ENCODE assay signal across 1 cellular context in the genomic region with DNA sequence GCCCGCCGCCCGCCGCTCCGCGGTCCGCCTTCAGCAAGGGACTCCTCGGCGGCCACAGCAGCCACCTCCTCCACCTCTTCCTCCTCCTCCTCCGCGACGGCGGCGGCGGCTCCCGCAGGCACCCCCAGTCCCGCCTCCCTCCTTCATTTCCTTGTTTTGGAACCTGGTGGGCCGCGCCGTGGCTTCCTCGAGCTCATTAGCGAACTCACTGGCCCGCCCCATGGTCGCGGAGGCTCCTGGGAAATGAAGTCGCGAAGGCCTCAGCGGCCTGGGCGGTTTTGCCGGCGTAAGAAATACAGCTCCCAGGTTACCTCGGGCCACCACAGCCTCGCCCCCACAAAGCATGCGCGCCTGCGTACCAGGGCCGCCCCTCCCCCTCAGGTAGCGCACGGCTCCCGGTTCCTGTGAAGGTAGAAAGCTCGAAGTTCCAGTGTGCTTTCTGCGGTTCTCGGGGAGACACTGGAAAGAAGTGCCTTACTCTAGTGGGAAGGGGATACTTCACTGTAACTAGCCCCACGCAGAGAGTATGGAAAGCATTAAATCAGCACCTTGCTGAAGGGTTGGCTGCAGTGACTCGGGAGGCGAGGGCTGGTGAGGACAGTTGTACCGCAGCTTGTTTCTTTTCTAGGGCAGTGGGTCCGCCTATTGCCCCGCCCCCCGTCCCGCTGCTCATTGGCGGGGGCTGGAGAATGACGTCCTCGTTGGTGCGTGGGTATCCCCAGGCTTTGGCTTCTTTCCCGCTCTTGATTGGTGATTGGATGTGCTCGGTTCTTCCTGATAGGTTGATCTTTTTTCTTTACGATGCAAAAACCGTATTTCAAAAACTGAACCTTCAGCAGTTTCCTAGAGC.
TF ChIP-seq lines count a peak whose summit lies in the region.

Gene CDK19, minus strand, starts transcription at position 210 of the 850 bp plus-strand sequence. CDS start 333 bp downstream, outside the sequence.

TF ChIP-seq in H1, 55 proteins besides CTCF, POLR2A, EP300 and RAD21 (continues in another document):
- TF ChIP-seq ATF3 (IDR thresholded peaks at IDR 0.05; ENCODE audit: insufficient read depth, low read depth, low read length) (no peak), SP1 (IDR thresholded peaks at IDR 0.05; ENCODE audit: low read depth, low read length) (peak; percentile 81), SAP30 (IDR thresholded peaks at IDR 0.05; ENCODE audit: insufficient read depth, insufficient replicate concordance, low read length) (no peak), TBP (IDR thresholded peaks at IDR 0.05; ENCODE audit: low read depth, low read length) (peak; percentile 83), RBBP5 (IDR thresholded peaks at IDR 0.05; ENCODE audit: borderline replicate concordance, low read depth, low read length) (peak; percentile 99), POLR2AphosphoS5 (IDR thresholded peaks at IDR 0.05; ENCODE audit: low read depth, low read length) (peak; percentile 99), TAF1 (IDR thresholded peaks at IDR 0.05; ENCODE audit: low read depth, low read length) (peak; percentile 95), BCL11A (IDR thresholded peaks at IDR 0.05; ENCODE audit: low read depth in 2 of 2, low read length in 2 of 2) (no peak), JUND (IDR thresholded peaks at IDR 0.05; ENCODE audit: low read length) (peak; percentile 31; the same call in 1 of the 2 replicates), ATF2 (IDR thresholded peaks at IDR 0.05; ENCODE audit: low read length) (peak; percentile 61; the same call in 1 of the 2 replicates), CHD1 (IDR thresholded peaks at IDR 0.05; ENCODE audit: low read depth, low read length) (no peak), YY1 (IDR thresholded peaks at IDR 0.05; ENCODE audit: low read depth, low read length) (no peak), SUZ12 (IDR thresholded peaks at IDR 0.05; ENCODE audit: low read length) (no peak), SP2 (IDR thresholded peaks at IDR 0.05; ENCODE audit: low read length) (no peak), KDM5A (IDR thresholded peaks at IDR 0.05; ENCODE audit: low read length) (no peak), JUN (IDR thresholded peaks at IDR 0.05; ENCODE audit: low read depth, low read length) (no peak), ASH2L (IDR thresholded peaks at IDR 0.05; ENCODE audit: low read length) (peak; percentile 99), POU5F1 (IDR thresholded peaks at IDR 0.05; ENCODE audit: low read depth, low read length) (0 out of 2 replicates have a peak, but pooled peaks have one; percentile 14), FOSL1 (IDR thresholded peaks at IDR 0.05; ENCODE audit: insufficient read depth, low read depth, low read length) (no peak), CBX5 (IDR thresholded peaks at IDR 0.05; ENCODE audit: low read depth, low read length) (no peak), EGR1 (IDR thresholded peaks at IDR 0.05; ENCODE audit: borderline replicate concordance, low read depth, low read length) (peak; percentile 86; the same call in 1 of the 2 replicates), USF2 (IDR thresholded peaks at IDR 0.05; ENCODE audit: low read length) (peak; percentile 13; the same call in 1 of the 2 replicates), HDAC2 (IDR thresholded peaks at IDR 0.05; ENCODE audit: borderline replicate concordance in 1 of 2, low read depth in 2 of 2, low read length in 2 of 2) (peak in 1 of 2 experiments; percentile 77; a peak in 1 of 4 replicates), RNF2 (IDR thresholded peaks at IDR 0.05; ENCODE audit: borderline replicate concordance, low read depth, low read length, missing control alignments, poor library complexity, severe bottlenecking) (no peak), ZNF274 (IDR thresholded peaks at IDR 0.05; ENCODE audit: borderline replicate concordance, extremely low read depth, low read length) (no peak), CEBPB (IDR thresholded peaks at IDR 0.05; ENCODE audit: low read depth, low read length) (no peak), HDAC6 (IDR thresholded peaks at IDR 0.05; ENCODE audit: low read depth, low read length) (no peak), SIRT6 (IDR thresholded peaks at IDR 0.05; ENCODE audit: low read length) (no peak), NRF1 (IDR thresholded peaks at IDR 0.05; ENCODE audit: low read depth, low read length) (peak; percentile 55), CHD2 (IDR thresholded peaks at IDR 0.05; ENCODE audit: low read length) (no peak), KDM1A (IDR thresholded peaks at IDR 0.05; ENCODE audit: borderline replicate concordance, low read length) (peak; percentile 72; the same call in 1 of the 2 replicates), CHD7 (IDR thresholded peaks at IDR 0.05; ENCODE audit: insufficient replicate concordance, low read length) (no peak), KDM4A (IDR thresholded peaks at IDR 0.05; ENCODE audit: low read depth, low read length, severe bottlenecking) (no peak), SRF (IDR thresholded peaks at IDR 0.05; ENCODE audit: low read depth, low read length) (no peak), SIN3A (conservative IDR thresholded peaks at IDR 0.05 in 1 of 2, IDR thresholded peaks at IDR 0.05 in 1 of 2; ENCODE audit: low read depth in 1 of 2, low read length in 2 of 2) (peak; percentile 60 to 63; a peak in 1 of 4 replicates), BRCA1 (IDR thresholded peaks at IDR 0.05; ENCODE audit: low read depth, low read length) (no peak), TEAD4 (IDR thresholded peaks at IDR 0.05; ENCODE audit: low read depth, low read length) (peak; percentile 46; the same call in 1 of the 2 replicates), RXRA (IDR thresholded peaks at IDR 0.05; ENCODE audit: insufficient read depth, low read depth, low read length) (no peak), SP4 (IDR thresholded peaks at IDR 0.05; ENCODE audit: low read length) (no peak; the same call in 1 of the 2 replicates), CTBP2 (IDR thresholded peaks at IDR 0.05; ENCODE audit: borderline replicate concordance, insufficient read depth, insufficient read length, low read length) (no peak), BACH1 (IDR thresholded peaks at IDR 0.05; ENCODE audit: low read length) (peak; percentile 2; the same call in 1 of the 2 replicates), SIX5 (IDR thresholded peaks at IDR 0.05; ENCODE audit: low read depth, low read length) (peak; percentile 57), NANOG (IDR thresholded peaks at IDR 0.05; ENCODE audit: insufficient read depth, low read depth, low read length, poor library complexity, severe bottlenecking) (no peak), GABPA (IDR thresholded peaks at IDR 0.05; ENCODE audit: borderline replicate concordance, insufficient read depth, low read length) (no peak), MAFK (IDR thresholded peaks at IDR 0.05; ENCODE audit: low read depth, low read length) (0 out of 2 replicates have a peak, but pooled peaks have one; percentile 62), GTF2F1 (IDR thresholded peaks at IDR 0.05; ENCODE audit: borderline replicate concordance, low read depth, low read length) (no peak), TCF12 (IDR thresholded peaks at IDR 0.05; ENCODE audit: low read depth, low read length) (no peak), EZH2 (IDR thresholded peaks at IDR 0.05; ENCODE audit: low read depth, low read length, severe bottlenecking) (no peak), CREB1 (IDR thresholded peaks at IDR 0.05) (peak; percentile 76), TAF7 (optimal IDR thresholded peaks at IDR 0.05; ENCODE audit: borderline replicate concordance, low read depth, low read length) (peak; percentile 22), PHF8 (conservative IDR thresholded peaks at IDR 0.05; ENCODE audit: low read depth, low read length) (peak; percentile 96)
- TF ChIP-seq, protein P1, sequence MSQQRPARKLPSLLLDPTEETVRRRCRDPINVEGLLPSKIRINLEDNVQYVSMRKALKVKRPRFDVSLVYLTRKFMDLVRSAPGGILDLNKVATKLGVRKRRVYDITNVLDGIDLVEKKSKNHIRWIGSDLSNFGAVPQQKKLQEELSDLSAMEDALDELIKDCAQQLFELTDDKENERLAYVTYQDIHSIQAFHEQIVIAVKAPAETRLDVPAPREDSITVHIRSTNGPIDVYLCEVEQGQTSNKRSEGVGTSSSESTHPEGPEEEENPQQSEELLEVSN (IDR thresholded peaks at IDR 0.05): peak; percentile 8
- TF ChIP-seq, protein P2, sequence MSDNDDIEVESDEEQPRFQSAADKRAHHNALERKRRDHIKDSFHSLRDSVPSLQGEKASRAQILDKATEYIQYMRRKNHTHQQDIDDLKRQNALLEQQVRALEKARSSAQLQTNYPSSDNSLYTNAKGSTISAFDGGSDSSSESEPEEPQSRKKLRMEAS (IDR thresholded peaks at IDR 0.05): peak; percentile 82
